In the genomic region with DNA sequence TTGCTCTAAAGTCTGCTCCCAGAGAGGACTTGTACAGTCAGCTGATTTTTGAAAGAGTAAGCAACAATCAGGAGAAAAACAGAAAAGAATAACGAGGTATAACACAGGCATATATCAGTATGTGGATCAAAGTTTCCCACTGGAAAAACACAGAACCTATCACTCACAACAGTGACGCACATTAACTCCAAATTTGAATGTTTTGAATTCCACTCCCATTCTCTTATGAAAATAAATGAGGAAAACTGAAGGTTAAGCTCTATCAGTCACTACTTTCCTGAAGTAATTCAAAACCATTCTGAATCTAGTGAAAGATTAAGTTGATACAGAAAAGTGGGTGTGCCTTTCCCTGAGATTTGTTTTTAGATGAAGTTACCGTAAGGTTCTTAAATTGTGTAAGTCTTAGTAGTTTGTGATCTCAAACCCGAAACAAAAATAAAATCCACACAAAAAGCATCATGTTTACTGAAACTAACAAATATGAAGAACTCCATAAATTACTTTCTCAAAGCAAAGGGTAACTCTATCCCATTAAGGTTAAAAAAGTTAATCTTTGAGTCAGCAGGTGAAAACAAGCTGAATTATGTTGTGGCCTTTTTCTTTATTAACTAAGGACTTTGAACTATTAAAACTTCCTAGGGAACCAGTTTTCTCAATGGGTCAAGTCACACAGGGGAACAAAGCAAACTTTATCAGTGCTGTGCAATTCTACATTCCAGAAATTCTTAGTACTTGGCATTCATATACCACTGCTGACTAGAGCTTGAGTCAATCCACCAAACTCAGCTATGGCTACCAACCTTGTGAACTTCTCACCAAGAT, we compare ENCODE assay signal across 1 cellular context.
TF ChIP-seq lines count a peak whose summit lies in the region.

No MANE protein-coding gene starts in this region.

TF ChIP-seq in HEK293, 187 proteins besides CTCF, POLR2A, EP300 and RAD21 (continued from another document):
- TF ChIP-seq, protein P1, sequence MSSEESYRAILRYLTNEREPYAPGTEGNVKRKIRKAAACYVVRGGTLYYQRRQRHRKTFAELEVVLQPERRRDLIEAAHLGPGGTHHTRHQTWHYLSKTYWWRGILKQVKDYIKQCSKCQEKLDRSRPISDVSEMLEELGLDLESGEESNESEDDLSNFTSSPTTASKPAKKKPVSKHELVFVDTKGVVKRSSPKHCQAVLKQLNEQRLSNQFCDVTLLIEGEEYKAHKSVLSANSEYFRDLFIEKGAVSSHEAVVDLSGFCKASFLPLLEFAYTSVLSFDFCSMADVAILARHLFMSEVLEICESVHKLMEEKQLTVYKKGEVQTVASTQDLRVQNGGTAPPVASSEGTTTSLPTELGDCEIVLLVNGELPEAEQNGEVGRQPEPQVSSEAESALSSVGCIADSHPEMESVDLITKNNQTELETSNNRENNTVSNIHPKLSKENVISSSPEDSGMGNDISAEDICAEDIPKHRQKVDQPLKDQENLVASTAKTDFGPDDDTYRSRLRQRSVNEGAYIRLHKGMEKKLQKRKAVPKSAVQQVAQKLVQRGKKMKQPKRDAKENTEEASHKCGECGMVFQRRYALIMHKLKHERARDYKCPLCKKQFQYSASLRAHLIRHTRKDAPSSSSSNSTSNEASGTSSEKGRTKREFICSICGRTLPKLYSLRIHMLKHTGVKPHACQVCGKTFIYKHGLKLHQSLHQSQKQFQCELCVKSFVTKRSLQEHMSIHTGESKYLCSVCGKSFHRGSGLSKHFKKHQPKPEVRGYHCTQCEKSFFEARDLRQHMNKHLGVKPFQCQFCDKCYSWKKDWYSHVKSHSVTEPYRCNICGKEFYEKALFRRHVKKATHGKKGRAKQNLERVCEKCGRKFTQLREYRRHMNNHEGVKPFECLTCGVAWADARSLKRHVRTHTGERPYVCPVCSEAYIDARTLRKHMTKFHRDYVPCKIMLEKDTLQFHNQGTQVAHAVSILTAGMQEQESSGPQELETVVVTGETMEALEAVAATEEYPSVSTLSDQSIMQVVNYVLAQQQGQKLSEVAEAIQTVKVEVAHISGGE (tag by site-specific recombination; conservative IDR thresholded peaks at IDR 0.05; ENCODE audit: low read depth), result no peak
- TF ChIP-seq ZNF155 (tag by site-specific recombination; IDR thresholded peaks at IDR 0.05) (no peak), ZNF366 (tag by site-specific recombination; conservative IDR thresholded peaks at IDR 0.05) (peak; percentile 21; the same call in 1 of the 2 replicates), ZNF2 (tag by site-specific recombination; IDR thresholded peaks at IDR 0.05) (0 out of 2 replicates have a peak, but pooled peaks have one; percentile 12), TRIM28 (IDR thresholded peaks at IDR 0.05; ENCODE audit: borderline replicate concordance, low read length) (no peak; the same call in 1 of the 2 replicates), ZNF146 (tag by site-specific recombination; IDR thresholded peaks at IDR 0.05) (no peak), GLI2 (tag by site-specific recombination; IDR thresholded peaks at IDR 0.05; ENCODE audit: borderline replicate concordance, low read depth) (peak; percentile 44; the same call in 1 of the 2 replicates), KLF8 (tag by site-specific recombination; IDR thresholded peaks at IDR 0.05) (0 out of 2 replicates have a peak, but pooled peaks have one; percentile 37), ZBTB17 (tag by site-specific recombination; IDR thresholded peaks at IDR 0.05) (0 out of 2 replicates have a peak, but pooled peaks have one; percentile 42), ZNF629 (tag by site-specific recombination; IDR thresholded peaks at IDR 0.05) (peak; percentile 57; the same call in 1 of the 2 replicates), ZEB2 (tag by site-specific recombination; IDR thresholded peaks at IDR 0.05) (peak; percentile 33; the same call in 1 of the 2 replicates), KLF9 (tag by site-specific recombination; IDR thresholded peaks at IDR 0.05; ENCODE audit: low read depth) (peak; percentile 81), ZNF10 (tag by site-specific recombination; IDR thresholded peaks at IDR 0.05) (peak; percentile 8; the same call in 1 of the 2 replicates), ZNF138 (tag by site-specific recombination; IDR thresholded peaks at IDR 0.05; ENCODE audit: borderline replicate concordance) (no peak), GFI1B (tag by site-specific recombination; IDR thresholded peaks at IDR 0.05) (peak; percentile 66), PRDM1 (tag by site-specific recombination; IDR thresholded peaks at IDR 0.05) (peak; percentile 60; the same call in 1 of the 2 replicates), ZNF19 (tag by site-specific recombination; IDR thresholded peaks at IDR 0.05; ENCODE audit: low read depth) (no peak), EGR2 (tag by site-specific recombination; IDR thresholded peaks at IDR 0.05; ENCODE audit: low read depth) (no peak), ZIC2 (tag by site-specific recombination; IDR thresholded peaks at IDR 0.05) (peak; percentile 31; the same call in 1 of the 2 replicates)
- TF ChIP-seq, protein P2, sequence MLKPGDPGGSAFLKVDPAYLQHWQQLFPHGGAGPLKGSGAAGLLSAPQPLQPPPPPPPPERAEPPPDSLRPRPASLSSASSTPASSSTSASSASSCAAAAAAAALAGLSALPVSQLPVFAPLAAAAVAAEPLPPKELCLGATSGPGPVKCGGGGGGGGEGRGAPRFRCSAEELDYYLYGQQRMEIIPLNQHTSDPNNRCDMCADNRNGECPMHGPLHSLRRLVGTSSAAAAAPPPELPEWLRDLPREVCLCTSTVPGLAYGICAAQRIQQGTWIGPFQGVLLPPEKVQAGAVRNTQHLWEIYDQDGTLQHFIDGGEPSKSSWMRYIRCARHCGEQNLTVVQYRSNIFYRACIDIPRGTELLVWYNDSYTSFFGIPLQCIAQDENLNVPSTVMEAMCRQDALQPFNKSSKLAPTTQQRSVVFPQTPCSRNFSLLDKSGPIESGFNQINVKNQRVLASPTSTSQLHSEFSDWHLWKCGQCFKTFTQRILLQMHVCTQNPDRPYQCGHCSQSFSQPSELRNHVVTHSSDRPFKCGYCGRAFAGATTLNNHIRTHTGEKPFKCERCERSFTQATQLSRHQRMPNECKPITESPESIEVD (tag by site-specific recombination; IDR thresholded peaks at IDR 0.05), result peak; percentile 96
- TF ChIP-seq, protein P3, sequence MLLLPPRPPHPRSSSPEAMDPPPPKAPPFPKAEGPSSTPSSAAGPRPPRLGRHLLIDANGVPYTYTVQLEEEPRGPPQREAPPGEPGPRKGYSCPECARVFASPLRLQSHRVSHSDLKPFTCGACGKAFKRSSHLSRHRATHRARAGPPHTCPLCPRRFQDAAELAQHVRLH (tag by site-specific recombination; IDR thresholded peaks at IDR 0.05), result no peak
- TF ChIP-seq, protein P4, sequence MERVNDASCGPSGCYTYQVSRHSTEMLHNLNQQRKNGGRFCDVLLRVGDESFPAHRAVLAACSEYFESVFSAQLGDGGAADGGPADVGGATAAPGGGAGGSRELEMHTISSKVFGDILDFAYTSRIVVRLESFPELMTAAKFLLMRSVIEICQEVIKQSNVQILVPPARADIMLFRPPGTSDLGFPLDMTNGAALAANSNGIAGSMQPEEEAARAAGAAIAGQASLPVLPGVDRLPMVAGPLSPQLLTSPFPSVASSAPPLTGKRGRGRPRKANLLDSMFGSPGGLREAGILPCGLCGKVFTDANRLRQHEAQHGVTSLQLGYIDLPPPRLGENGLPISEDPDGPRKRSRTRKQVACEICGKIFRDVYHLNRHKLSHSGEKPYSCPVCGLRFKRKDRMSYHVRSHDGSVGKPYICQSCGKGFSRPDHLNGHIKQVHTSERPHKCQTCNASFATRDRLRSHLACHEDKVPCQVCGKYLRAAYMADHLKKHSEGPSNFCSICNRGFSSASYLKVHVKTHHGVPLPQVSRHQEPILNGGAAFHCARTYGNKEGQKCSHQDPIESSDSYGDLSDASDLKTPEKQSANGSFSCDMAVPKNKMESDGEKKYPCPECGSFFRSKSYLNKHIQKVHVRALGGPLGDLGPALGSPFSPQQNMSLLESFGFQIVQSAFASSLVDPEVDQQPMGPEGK (tag by site-specific recombination; IDR thresholded peaks at IDR 0.05), result no peak
- TF ChIP-seq, protein P5, sequence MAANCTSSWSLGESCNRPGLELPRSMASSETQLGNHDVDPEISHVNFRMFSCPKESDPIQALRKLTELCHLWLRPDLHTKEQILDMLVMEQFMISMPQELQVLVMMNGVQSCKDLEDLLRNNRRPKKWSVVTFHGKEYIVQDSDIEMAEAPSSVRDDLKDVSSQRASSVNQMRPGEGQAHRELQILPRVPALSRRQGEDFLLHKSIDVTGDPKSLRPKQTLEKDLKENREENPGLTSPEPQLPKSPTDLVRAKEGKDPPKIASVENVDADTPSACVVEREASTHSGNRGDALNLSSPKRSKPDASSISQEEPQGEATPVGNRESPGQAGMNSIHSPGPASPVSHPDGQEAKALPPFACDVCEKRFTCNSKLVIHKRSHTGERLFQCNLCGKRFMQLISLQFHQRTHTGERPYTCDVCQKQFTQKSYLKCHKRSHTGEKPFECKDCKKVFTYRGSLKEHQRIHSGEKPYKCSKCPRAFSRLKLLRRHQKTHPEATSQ (tag by site-specific recombination; IDR thresholded peaks at IDR 0.05), result no peak
- TF ChIP-seq, protein P6, sequence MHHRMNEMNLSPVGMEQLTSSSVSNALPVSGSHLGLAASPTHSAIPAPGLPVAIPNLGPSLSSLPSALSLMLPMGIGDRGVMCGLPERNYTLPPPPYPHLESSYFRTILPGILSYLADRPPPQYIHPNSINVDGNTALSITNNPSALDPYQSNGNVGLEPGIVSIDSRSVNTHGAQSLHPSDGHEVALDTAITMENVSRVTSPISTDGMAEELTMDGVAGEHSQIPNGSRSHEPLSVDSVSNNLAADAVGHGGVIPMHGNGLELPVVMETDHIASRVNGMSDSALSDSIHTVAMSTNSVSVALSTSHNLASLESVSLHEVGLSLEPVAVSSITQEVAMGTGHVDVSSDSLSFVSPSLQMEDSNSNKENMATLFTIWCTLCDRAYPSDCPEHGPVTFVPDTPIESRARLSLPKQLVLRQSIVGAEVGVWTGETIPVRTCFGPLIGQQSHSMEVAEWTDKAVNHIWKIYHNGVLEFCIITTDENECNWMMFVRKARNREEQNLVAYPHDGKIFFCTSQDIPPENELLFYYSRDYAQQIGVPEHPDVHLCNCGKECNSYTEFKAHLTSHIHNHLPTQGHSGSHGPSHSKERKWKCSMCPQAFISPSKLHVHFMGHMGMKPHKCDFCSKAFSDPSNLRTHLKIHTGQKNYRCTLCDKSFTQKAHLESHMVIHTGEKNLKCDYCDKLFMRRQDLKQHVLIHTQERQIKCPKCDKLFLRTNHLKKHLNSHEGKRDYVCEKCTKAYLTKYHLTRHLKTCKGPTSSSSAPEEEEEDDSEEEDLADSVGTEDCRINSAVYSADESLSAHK (tag by site-specific recombination; IDR thresholded peaks at IDR 0.05), result peak; percentile 2; the same call in 1 of the 2 replicates
- TF ChIP-seq, protein P7, sequence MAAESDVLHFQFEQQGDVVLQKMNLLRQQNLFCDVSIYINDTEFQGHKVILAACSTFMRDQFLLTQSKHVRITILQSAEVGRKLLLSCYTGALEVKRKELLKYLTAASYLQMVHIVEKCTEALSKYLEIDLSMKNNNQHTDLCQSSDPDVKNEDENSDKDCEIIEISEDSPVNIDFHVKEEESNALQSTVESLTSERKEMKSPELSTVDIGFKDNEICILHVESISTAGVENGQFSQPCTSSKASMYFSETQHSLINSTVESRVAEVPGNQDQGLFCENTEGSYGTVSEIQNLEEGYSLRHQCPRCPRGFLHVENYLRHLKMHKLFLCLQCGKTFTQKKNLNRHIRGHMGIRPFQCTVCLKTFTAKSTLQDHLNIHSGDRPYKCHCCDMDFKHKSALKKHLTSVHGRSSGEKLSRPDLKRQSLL (tag by site-specific recombination; IDR thresholded peaks at IDR 0.05), result no peak
- TF ChIP-seq, protein P8, sequence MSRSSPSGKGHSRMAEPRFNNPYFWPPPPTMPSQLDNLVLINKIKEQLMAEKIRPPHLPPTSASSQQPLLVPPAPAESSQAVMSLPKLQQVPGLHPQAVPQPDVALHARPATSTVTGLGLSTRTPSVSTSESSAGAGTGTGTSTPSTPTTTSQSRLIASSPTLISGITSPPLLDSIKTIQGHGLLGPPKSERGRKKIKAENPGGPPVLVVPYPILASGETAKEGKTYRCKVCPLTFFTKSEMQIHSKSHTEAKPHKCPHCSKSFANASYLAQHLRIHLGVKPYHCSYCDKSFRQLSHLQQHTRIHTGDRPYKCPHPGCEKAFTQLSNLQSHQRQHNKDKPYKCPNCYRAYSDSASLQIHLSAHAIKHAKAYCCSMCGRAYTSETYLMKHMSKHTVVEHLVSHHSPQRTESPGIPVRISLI (tag by site-specific recombination; IDR thresholded peaks at IDR 0.05), result 0 out of 2 replicates have a peak, but pooled peaks have one; percentile 20
